ENCODE assay signal across 14 cellular contexts in the genomic region with DNA sequence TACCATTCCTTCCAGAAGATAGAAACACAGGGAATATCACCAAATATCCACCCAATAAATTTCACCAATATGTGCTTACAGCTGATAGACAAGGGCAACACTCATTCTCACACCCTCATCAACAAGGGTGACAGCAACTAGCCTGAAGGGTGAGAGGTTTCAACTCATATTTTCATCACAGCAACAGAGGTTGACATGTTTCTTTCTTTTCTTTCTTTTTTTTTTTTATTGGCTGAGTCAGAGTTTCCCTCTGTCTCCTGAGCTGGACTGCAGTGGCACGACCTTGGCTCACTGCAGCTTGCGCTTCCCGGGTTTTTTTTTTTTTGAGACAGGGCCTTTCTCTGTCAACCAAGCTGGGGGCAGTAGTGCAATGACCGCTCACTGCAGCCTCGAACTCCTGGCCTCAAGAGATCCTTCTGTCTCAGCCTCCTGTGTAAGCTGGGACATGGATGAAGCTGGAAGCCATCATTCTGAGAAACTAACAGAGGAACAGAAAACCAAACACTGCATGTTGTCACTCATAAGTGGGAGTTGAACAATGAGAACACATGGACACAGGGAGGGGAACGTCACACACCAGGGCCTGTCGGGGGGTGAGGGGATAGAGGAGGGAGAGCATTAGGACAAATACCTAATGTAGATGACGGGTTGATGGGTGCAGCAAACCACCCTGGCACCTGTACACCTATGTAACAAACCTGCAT. TPM values are rescaled to one million over a fixed set of nuclear protein-coding genes. Genes with fewer than 3 reads are reported as not detected.
DNase-seq lines count a peak whose midpoint lies in the region; ATAC-seq, FAIRE-seq and TF ChIP-seq lines count a peak whose summit lies in the region.
"Had no signal": no experiment of that assay in that cellular context is flagged by ENCODE, and none has a peak within 500 bp of the region (broad histone marks: within the 10 kb centered on the region; RNA-seq: fewer than 3 reads in every experiment).

No MANE protein-coding gene starts in this region.

- ATAC-seq in CD4-positive, CD25-positive, alpha-beta regulatory T cell (ENCODE audit: low read depth in 2 of 2) = no peak
- ATAC-seq in HG02852 (IDR thresholded peaks at IDR 0.05; ENCODE audit: unreplicated experiment) (peak; percentile 0), HepG2 (no peak)
- no peak for ATAC-seq in activated CD8-positive, alpha-beta memory T cell treated with anti-CD3 and anti-CD28 coated beads, Interleukin-2, amount 10 ng/mL, durations not matched to agents 7 days and 5 days

- DNase-seq in CD4-positive, CD25-positive, alpha-beta regulatory T cell = no peak
- DNase-seq in activated CD8-positive, alpha-beta memory T cell treated with anti-CD3 and anti-CD28 coated beads, Interleukin-2, amount 10 ng/mL, durations not matched to agents 7 days and 5 days = peak; percentile 41
- DNase-seq in HepG2 (ENCODE audit: low spot score) = no peak
- no peak for DNase-seq in HPDE6-E6E7 (ENCODE audit: extremely low spot score)
- no peak for DNase-seq in iPS-NIHi7 (ENCODE audit: extremely low spot score)
- no peak for DNase-seq in RKO (ENCODE audit: low spot score)
- DNase-seq in OCI-M1 (lab: John Stamatoyannopoulos, UW) = no peak
- DNase-seq: islet precursor cell, NCI-H1417, NCI-H748 treated with DMSO at 0.1 percent for 48 hours, SW 1271 had no signal

- TF ChIP-seq EP300 in HepG2 (IDR thresholded peaks at IDR 0.05; ENCODE audit: low read depth in 2 of 2, low read length in 2 of 2) (no peak), HepG2 (CRISPR knock-in tag; IDR thresholded peaks at IDR 0.05; ENCODE audit: borderline replicate concordance) (no peak)

- no peak overlapping the region for H2AFZ ChIP-seq in HepG2 (ENCODE audit: low read length)

- TF ChIP-seq CTCF in HepG2 (CRISPR knock-in tag; IDR thresholded peaks at IDR 0.05) = no peak

- 59% methylated on average over 8 of the region's 8 CpGs for WGBS in HepG2 (ENCODE audit: low lambda C conversion rate)

- no peak overlapping the region for H3K4me2 ChIP-seq in HepG2 (ENCODE audit: low read depth, low read length)

- peak overlapping the region; percentile 53 for H3K27ac ChIP-seq in CD4-positive, CD25-positive, alpha-beta regulatory T cell (ENCODE audit: insufficient read depth, low read length, poor library complexity, severe bottlenecking)
- H3K27ac ChIP-seq in HepG2 (ENCODE audit: extremely low read length, insufficient read depth, low read length) = no peak overlapping the region

- H3K4me1 ChIP-seq in CD4-positive, CD25-positive, alpha-beta regulatory T cell (ENCODE audit: control insufficient read depth, insufficient read depth, low read length, poor library complexity, severe bottlenecking) = peaks cover 38% of the 10 kb centered on the region
- H3K4me1 ChIP-seq in HepG2 (ENCODE audit: insufficient read depth, low read length) = peaks cover 30% of the 10 kb centered on the region

- H3K27ac Mint-ChIP-seq in CD4-positive, CD25-positive, alpha-beta regulatory T cell = peak overlapping the region; percentile 69 to 99 (median 97)
- H3K27ac Mint-ChIP-seq in activated CD8-positive, alpha-beta memory T cell treated with anti-CD3 and anti-CD28 coated beads, Interleukin-2, amount 10 ng/mL, durations not matched to agents 7 days and 5 days = peak overlapping the region; percentile 100

- no peak for TF ChIP-seq POLR2A in HepG2 (IDR thresholded peaks at IDR 0.05; ENCODE audit: insufficient read depth in 1 of 2, low read depth in 2 of 2, low read length in 2 of 2)

- peak overlapping the region in 3 of 4 donors; percentile 69 to 83 (median 81) for H3K4me3 Mint-ChIP-seq in CD4-positive, CD25-positive, alpha-beta regulatory T cell
- H3K4me3 Mint-ChIP-seq in activated CD8-positive, alpha-beta memory T cell treated with anti-CD3 and anti-CD28 coated beads, Interleukin-2, amount 10 ng/mL, durations not matched to agents 7 days and 5 days = peak overlapping the region; percentile 16

- CTCF ChIA-PET in activated CD8-positive, alpha-beta memory T cell treated with anti-CD3 and anti-CD28 coated beads, Interleukin-2, amount 10 ng/mL, durations not matched to agents 7 days and 5 days (lab: Charles Lee) = no interaction called here
- CTCF ChIA-PET in HepG2 (lab: Yijun Ruan, JAX; ENCODE audit: low intra/inter-chr PET ratio, low total read pairs) = no interaction called here

- intact Hi-C loops in HepG2 (cut with micrococcal nuclease; ENCODE audit: unreplicated experiment) = no loop called here

- in situ Hi-C loops in HepG2 (cut with HindIII; ENCODE audit: extremely low pct_ligation_motif_present, low pct_unique_long_range_greater_than_20kb) = no loop called here

- H3K79me2 ChIP-seq in HepG2 (ENCODE audit: insufficient read depth, low read length) = no peaks in the 10 kb centered on the region

- peaks cover 37% of the 10 kb centered on the region for H3K36me3 ChIP-seq in CD4-positive, CD25-positive, alpha-beta regulatory T cell (ENCODE audit: control insufficient read depth, insufficient read depth, low read length)
- H3K36me3 ChIP-seq in HepG2 (replicated peaks in 1 of 2; ENCODE audit: control insufficient read depth in 1 of 2, insufficient read depth in 2 of 2, low read length in 2 of 2) = no peaks in the 10 kb centered on the region

- POLR2A ChIA-PET in HepG2 (lab: Yijun Ruan, JAX) = no interaction called here

- H3K27me3 Mint-ChIP-seq in CD4-positive, CD25-positive, alpha-beta regulatory T cell = peaks cover 4% of the 10 kb centered on the region
- H3K27me3 Mint-ChIP-seq in activated CD8-positive, alpha-beta memory T cell treated with anti-CD3 and anti-CD28 coated beads, Interleukin-2, amount 10 ng/mL, durations not matched to agents 7 days and 5 days = no peaks in the 10 kb centered on the region

- FAIRE-seq in HepG2 (lab: Jason Lieb, UNC) = no peak

- no peak for TF ChIP-seq RAD21 in HepG2 (CRISPR knock-in tag; IDR thresholded peaks at IDR 0.05)

- no TSS peak for BruUV-seq in HepG2 (replicated peaks; lab: Mats Ljungman, UMichigan)

- H3K9ac ChIP-seq in HepG2 (ENCODE audit: insufficient read depth, low read depth, low read length) = no peak overlapping the region

- peaks cover 34 to 83% (median 59%) of the 10 kb centered on the region in 4 donors for H3K4me1 Mint-ChIP-seq in CD4-positive, CD25-positive, alpha-beta regulatory T cell
- H3K4me1 Mint-ChIP-seq in activated CD8-positive, alpha-beta memory T cell treated with anti-CD3 and anti-CD28 coated beads, Interleukin-2, amount 10 ng/mL, durations not matched to agents 7 days and 5 days = peaks cover 84% of the 10 kb centered on the region

- H3K27me3 ChIP-seq in CD4-positive, CD25-positive, alpha-beta regulatory T cell (ENCODE audit: control insufficient read depth, insufficient read depth, low read length) = no peaks in the 10 kb centered on the region
- no peaks in the 10 kb centered on the region for H3K27me3 ChIP-seq in HepG2 (ENCODE audit: control insufficient read depth in 1 of 2, insufficient read depth in 2 of 2, low read length in 2 of 2)

- H3K36me3 Mint-ChIP-seq in CD4-positive, CD25-positive, alpha-beta regulatory T cell = peaks cover 34% of the 10 kb centered on the region
- peaks cover 75% of the 10 kb centered on the region for H3K36me3 Mint-ChIP-seq in activated CD8-positive, alpha-beta memory T cell treated with anti-CD3 and anti-CD28 coated beads, Interleukin-2, amount 10 ng/mL, durations not matched to agents 7 days and 5 days

- H3K9me3 Mint-ChIP-seq in CD4-positive, CD25-positive, alpha-beta regulatory T cell = peaks cover 0 to 11% (median 4%) of the 10 kb centered on the region in 7 donors
- peaks cover 10% of the 10 kb centered on the region for H3K9me3 Mint-ChIP-seq in activated CD8-positive, alpha-beta memory T cell treated with anti-CD3 and anti-CD28 coated beads, Interleukin-2, amount 10 ng/mL, durations not matched to agents 7 days and 5 days (ENCODE audit: low read depth)

- no peaks in the 10 kb centered on the region for H4K20me1 ChIP-seq in HepG2 (ENCODE audit: insufficient read depth, low read length)

- no peaks in the 10 kb centered on the region for H3K9me3 ChIP-seq in CD4-positive, CD25-positive, alpha-beta regulatory T cell (ENCODE audit: control insufficient read depth in 2 of 2, low read length in 2 of 2)
- H3K9me3 ChIP-seq in HepG2 (ENCODE audit: low read length) = no peaks in the 10 kb centered on the region

- peak overlapping the region; percentile 20 for H3K4me3 ChIP-seq in CD4-positive, CD25-positive, alpha-beta regulatory T cell (ENCODE audit: low read depth, low read length)
- H3K4me3 ChIP-seq in HepG2 (replicated peaks in 1 of 3; ENCODE audit: insufficient read depth in 1 of 3, low read depth in 2 of 3, low read length in 3 of 3) = no peak overlapping the region

RNA-seq across cellular contexts. Expression of a gene that starts 27.5 kb away (rescaled TPM):
- 47.7 TPM for total RNA-seq in CD4-positive, CD25-positive, alpha-beta regulatory T cell
- 10 to 100 TPM; 32.1 to 50.1 (median 41.0) TPM for polyA plus RNA-seq in CD4-positive, CD25-positive, alpha-beta regulatory T cell
- total RNA-seq in activated CD8-positive, alpha-beta memory T cell treated with anti-CD3 and anti-CD28 coated beads, Interleukin-2, amount 10 ng/mL, durations not matched to agents 7 days and 5 days = 10 to 100 TPM; 39.9 to 44.7 TPM
- total RNA-seq in HepG2 (2016; rRNA removed; fragmentation: Illumina TruSeq; extraction: Trizol) = 5.6 and 6.3 TPM in 2 replicates
- total RNA-seq in HepG2 (2016; cell fraction: cytosol; rRNA removed; fragmentation: Illumina TruSeq; extraction: Trizol; ENCODE audit: low read depth) = 1.3 and 1.9 TPM in 2 replicates
- 5.5 and 6.1 TPM in 2 replicates for total RNA-seq in HepG2 (2016; cell fraction: insoluble cytoplasmic fraction; rRNA removed; fragmentation: Illumina TruSeq; extraction: Trizol)
- total RNA-seq in HepG2 (2016; cell fraction: membrane; rRNA removed; fragmentation: Illumina TruSeq; extraction: Trizol) = 2.5 and 2.6 TPM in 2 replicates
- total RNA-seq in HepG2 (2016; cell fraction: nucleus; rRNA removed; fragmentation: Illumina TruSeq; extraction: Trizol) = 4.9 and 6.4 TPM in 2 replicates
- 16.3 and 16.4 TPM in 2 replicates for polyA plus RNA-seq in HepG2 (2011; rRNA removed)
- polyA plus RNA-seq in HepG2 (2011; cell fraction: cytosol; rRNA removed) = 10.6 and 17.6 TPM in 2 replicates
- 20.1 and 27.5 TPM in 2 replicates for polyA plus RNA-seq in HepG2 (2011; cell fraction: nucleus; rRNA removed)
- polyA plus RNA-seq in HepG2 (2012) = 11.5 and 12.3 TPM in 2 replicates
- polyA plus RNA-seq in HepG2 (2016; cell fraction: cytosol; fragmentation: Illumina TruSeq; extraction: Trizol; ENCODE audit: low read depth) = 1.6 and 2.0 TPM in 2 replicates
- polyA plus RNA-seq in HepG2 (2016; cell fraction: insoluble cytoplasmic fraction; fragmentation: Illumina TruSeq; extraction: Trizol; ENCODE audit: low read depth) = 10.7 and 11.3 TPM in 2 replicates
- 2.3 and 2.4 TPM in 2 replicates for polyA plus RNA-seq in HepG2 (2016; cell fraction: membrane; fragmentation: Illumina TruSeq; extraction: Trizol; ENCODE audit: low read depth)
- polyA plus RNA-seq in HepG2 (2016; cell fraction: nucleus; fragmentation: Illumina TruSeq; extraction: Trizol; ENCODE audit: insufficient read depth, low read depth) = 11.5 and 12.7 TPM in 2 replicates
- polyA minus RNA-seq in HepG2 (2011; rRNA and poly(A)+ RNA removed; ENCODE audit: low replicate concordance) = 9.3 and 19.0 TPM in 2 replicates
- polyA minus RNA-seq in HepG2 (2011; cell fraction: cytosol; rRNA and poly(A)+ RNA removed) = 10.4 and 11.7 TPM in 2 replicates
- 8.6 and 12.7 TPM in 2 replicates for polyA minus RNA-seq in HepG2 (2011; cell fraction: nucleus; rRNA and poly(A)+ RNA removed)

RNA-seq across cellular contexts. Expression of a gene that starts 56.8 kb away (rescaled TPM):
- 158 TPM for total RNA-seq in CD4-positive, CD25-positive, alpha-beta regulatory T cell
- polyA plus RNA-seq in CD4-positive, CD25-positive, alpha-beta regulatory T cell = 100 to 1,000 TPM; 189 to 222 (median 207) TPM
- total RNA-seq in activated CD8-positive, alpha-beta memory T cell treated with anti-CD3 and anti-CD28 coated beads, Interleukin-2, amount 10 ng/mL, durations not matched to agents 7 days and 5 days = 100 to 1,000 TPM in 1 of 2 experiments, 10 to 100 TPM in 1; 82.4 to 109 TPM
- 0.66 and 1.0 TPM in 2 replicates for total RNA-seq in HepG2 (2016; rRNA removed; fragmentation: Illumina TruSeq; extraction: Trizol)
- total RNA-seq in HepG2 (2016; cell fraction: cytosol; rRNA removed; fragmentation: Illumina TruSeq; extraction: Trizol; ENCODE audit: low read depth) = 0.09 and 0.10 TPM in 2 replicates
- total RNA-seq in HepG2 (2016; cell fraction: insoluble cytoplasmic fraction; rRNA removed; fragmentation: Illumina TruSeq; extraction: Trizol) = 0.68 and 1.1 TPM in 2 replicates
- 0.31 and 0.34 TPM in 2 replicates for total RNA-seq in HepG2 (2016; cell fraction: membrane; rRNA removed; fragmentation: Illumina TruSeq; extraction: Trizol)
- 1.0 and 1.6 TPM in 2 replicates for total RNA-seq in HepG2 (2016; cell fraction: nucleus; rRNA removed; fragmentation: Illumina TruSeq; extraction: Trizol)
- 1.3 and 3.1 TPM in 2 replicates for polyA plus RNA-seq in HepG2 (2011; rRNA removed)
- polyA plus RNA-seq in HepG2 (2011; cell fraction: cytosol; rRNA removed) = 2.0 and 2.3 TPM in 2 replicates
- 1.5 and 1.8 TPM in 2 replicates for polyA plus RNA-seq in HepG2 (2011; cell fraction: nucleus; rRNA removed)
- 2.1 and 2.4 TPM in 2 replicates for polyA plus RNA-seq in HepG2 (2012)
- 0.08 and 0.09 TPM in 2 replicates for polyA plus RNA-seq in HepG2 (2016; cell fraction: cytosol; fragmentation: Illumina TruSeq; extraction: Trizol; ENCODE audit: low read depth)
- 0.65 and 0.91 TPM in 2 replicates for polyA plus RNA-seq in HepG2 (2016; cell fraction: insoluble cytoplasmic fraction; fragmentation: Illumina TruSeq; extraction: Trizol; ENCODE audit: low read depth)
- polyA plus RNA-seq in HepG2 (2016; cell fraction: membrane; fragmentation: Illumina TruSeq; extraction: Trizol; ENCODE audit: low read depth) = 0.16 and 0.28 TPM in 2 replicates
- polyA plus RNA-seq in HepG2 (2016; cell fraction: nucleus; fragmentation: Illumina TruSeq; extraction: Trizol; ENCODE audit: insufficient read depth, low read depth) = 2.0 and 2.3 TPM in 2 replicates
- polyA minus RNA-seq in HepG2 (2011; rRNA and poly(A)+ RNA removed; ENCODE audit: low replicate concordance) = 0.09 and 7.8 TPM in 2 replicates
- 2.4 and 2.6 TPM in 2 replicates for polyA minus RNA-seq in HepG2 (2011; cell fraction: cytosol; rRNA and poly(A)+ RNA removed)
- 1.4 and 2.2 TPM in 2 replicates for polyA minus RNA-seq in HepG2 (2011; cell fraction: nucleus; rRNA and poly(A)+ RNA removed)
- polyA plus RNA-seq: BJ, neural cell had no signal

Comparison
In these comparisons a context has a peak if more than half of its experiments do, and no peak if none do; other contexts are left out.
1. RNA of a gene that starts 56.8 kb away (total RNA-seq): 158 TPM in CD4-positive, CD25-positive, alpha-beta regulatory T cell (single experiment) and 82.4 to 109 TPM in activated CD8-positive, alpha-beta memory T cell treated with anti-CD3 and anti-CD28 coated beads, Interleukin-2, amount 10 ng/mL, durations not matched to agents 7 days and 5 days; 0.09 to 1.6 TPM in HepG2; every median in the first group is over 10 times any median in the second.